1 cellular context compared by ENCODE assay signal in genomic region chr1:151024540-151025146, GRCh38.
A peak's percentile ranks its signal among the peaks of the same experiment; 100 is the strongest.
TF ChIP-seq lines count a peak whose summit lies in the region.

No MANE protein-coding gene starts in this region.

TF ChIP-seq in WTC11, 78 proteins besides CTCF, POLR2A, EP300 and RAD21:
- TF ChIP-seq ERG (CRISPR knock-in tag; IDR thresholded peaks at IDR 0.05) = 0 out of 2 replicates have a peak, but pooled peaks have one; percentile 56
- TF ChIP-seq CDX4 (CRISPR knock-in tag; IDR thresholded peaks at IDR 0.05; ENCODE audit: borderline replicate concordance) = no peak
